Comparison of ENCODE assay signal across 11 cellular contexts in the genomic region with DNA sequence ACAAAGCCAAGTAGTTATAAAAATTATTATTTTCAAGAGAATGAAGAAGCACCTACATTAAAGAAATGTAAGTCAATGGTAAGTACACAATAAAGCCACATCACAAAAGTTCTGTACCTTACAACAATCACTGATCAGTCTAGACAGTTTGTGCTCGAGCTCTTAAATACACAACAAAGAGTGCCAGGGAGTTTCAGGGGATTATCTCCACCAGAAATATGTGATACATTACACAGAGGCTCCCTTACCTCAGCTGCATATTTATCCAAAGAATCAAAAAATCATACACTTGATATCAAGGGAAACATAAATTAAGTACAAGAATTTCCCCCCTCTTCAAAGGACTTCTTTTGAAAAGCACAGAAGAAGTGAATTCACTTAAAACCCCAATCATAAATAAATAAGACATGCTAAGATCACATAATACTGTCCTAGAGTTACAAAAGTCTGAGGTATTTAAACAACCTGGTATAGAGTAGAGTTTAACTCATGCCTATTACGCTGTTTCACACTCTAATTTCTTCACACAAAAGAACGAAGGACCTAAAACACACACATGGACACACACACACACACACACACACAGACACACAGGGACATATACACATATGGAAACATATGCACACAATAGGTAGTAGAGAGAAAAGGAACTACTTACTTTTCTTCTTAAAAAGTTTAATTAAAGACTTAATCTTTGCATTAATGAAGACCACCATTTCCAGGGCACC. TPM values are rescaled to one million over a fixed set of nuclear protein-coding genes. Genes with fewer than 3 reads are reported as not detected.
DNase-seq lines count a peak whose midpoint lies in the region; ATAC-seq and TF ChIP-seq lines count a peak whose summit lies in the region.
"Had no signal": no experiment of that assay in that cellular context is flagged by ENCODE, and none has a peak within 500 bp of the region (broad histone marks: within the 10 kb centered on the region; RNA-seq: fewer than 3 reads in every experiment).

No MANE protein-coding gene starts in this region.

- peaks cover 6% of the 10 kb centered on the region for H3K27me3 Mint-ChIP-seq in activated B cell treated with CpG ODN at 0.5 μM for 24 hours
- peaks cover 15% of the 10 kb centered on the region for H3K27me3 Mint-ChIP-seq in stimulated activated naive CD8-positive, alpha-beta T cell treated with anti-CD3 and anti-CD28 coated beads, Interleukin-15, amount 100 ng/mL, for 72 hours

- no peak for TF ChIP-seq CTCF in activated B cell treated with CpG ODN at 0.5 μM for 24 hours (IDR thresholded peaks at IDR 0.05)

- H3K4me1 Mint-ChIP-seq in activated B cell treated with CpG ODN at 0.5 μM for 24 hours = peaks cover 19% of the 10 kb centered on the region
- peaks cover 10% of the 10 kb centered on the region for H3K4me1 Mint-ChIP-seq in stimulated activated naive CD8-positive, alpha-beta T cell treated with anti-CD3 and anti-CD28 coated beads, Interleukin-15, amount 100 ng/mL, for 72 hours

- POLR2A ChIA-PET in activated B cell treated with CpG ODN at 0.5 μM for 24 hours (lab: Charles Lee) = interaction anchor here (0.7 kb wide), 1 partner anchor 42 kb away, joined by 5 read pairs; no protein-coding TSS in a partner anchor
- POLR2A ChIA-PET in HEK293T (lab: Yijun Ruan, JAX) = interaction anchor here (0.8 to 1.2 kb wide), 4 partner anchors 12 to 274 kb away, joined by 3 read pairs; a partner anchor contains a TSS

- DNase-seq in NCI-H2107 treated with DMSO at 0.1 percent for 48 hours (lab: John Stamatoyannopoulos, UW; ENCODE audit: unreplicated experiment) (peak; percentile 81), NCI-H2107 (lab: John Stamatoyannopoulos, UW) (no peak), activated B cell treated with CpG ODN at 0.5 μM for 24 hours (no peak), kidney tubule cell (ENCODE audit: low spot score) (peak; percentile 25), HEK293T (ENCODE audit: extremely low spot score) (no peak)
- DNase-seq in stimulated activated naive CD8-positive, alpha-beta T cell treated with anti-CD3 and anti-CD28 coated beads, Interleukin-15, amount 100 ng/mL, for 72 hours = no peak
- DNase-seq: stimulated activated CD4-positive, alpha-beta T cell treated with anti-CD3 and anti-CD28 coated beads, Interleukin-2, amount 100 ng/mL, for 24 hours; T1000; thyroid gland had no signal

- intact Hi-C loops in activated B cell treated with CpG ODN at 0.5 μM for 24 hours (cut with micrococcal nuclease) = loop anchor here (2.0 kb wide), 1 partner anchor 42 kb away; no protein-coding TSS in a partner anchor

- H3K27ac Mint-ChIP-seq in activated B cell treated with CpG ODN at 0.5 μM for 24 hours = peak overlapping the region; percentile 35
- H3K27ac Mint-ChIP-seq in stimulated activated naive CD8-positive, alpha-beta T cell treated with anti-CD3 and anti-CD28 coated beads, Interleukin-15, amount 100 ng/mL, for 72 hours = peak overlapping the region; percentile 39 to 72

- H3K9me3 Mint-ChIP-seq in activated B cell treated with CpG ODN at 0.5 μM for 24 hours = no peaks in the 10 kb centered on the region
- H3K9me3 Mint-ChIP-seq in stimulated activated naive CD8-positive, alpha-beta T cell treated with anti-CD3 and anti-CD28 coated beads, Interleukin-15, amount 100 ng/mL, for 72 hours = no peaks in the 10 kb centered on the region

- H3K4me3 Mint-ChIP-seq in activated B cell treated with CpG ODN at 0.5 μM for 24 hours = peak overlapping the region; percentile 79
- peak overlapping the region in 1 of 2 donors; percentile 21 for H3K4me3 Mint-ChIP-seq in stimulated activated naive CD8-positive, alpha-beta T cell treated with anti-CD3 and anti-CD28 coated beads, Interleukin-15, amount 100 ng/mL, for 72 hours

- H3K36me3 Mint-ChIP-seq in activated B cell treated with CpG ODN at 0.5 μM for 24 hours (ENCODE audit: low read depth) = no peaks in the 10 kb centered on the region

- ATAC-seq in activated B cell treated with CpG ODN at 0.5 μM for 24 hours (ENCODE audit: low read depth) (no peak), GM21447 (IDR thresholded peaks at IDR 0.05; ENCODE audit: unreplicated experiment) (no peak), GM19324 (IDR thresholded peaks at IDR 0.05; ENCODE audit: low FRiP score, unreplicated experiment) (no peak)
- ATAC-seq in stimulated activated naive CD8-positive, alpha-beta T cell treated with anti-CD3 and anti-CD28 coated beads, Interleukin-15, amount 100 ng/mL, for 72 hours = no peak

- CTCF ChIA-PET in activated B cell treated with CpG ODN at 0.5 μM for 24 hours (lab: Charles Lee) (no interaction called here), HEK293T (lab: Yijun Ruan, JAX) (interaction anchor here (0.6 to 2.1 kb wide), 4 partner anchors 10 to 57 kb away, joined by 3 to 8 read pairs (median 3); no protein-coding TSS in a partner anchor)

TF ChIP-seq in HEK293T, 16 proteins besides CTCF, POLR2A, EP300 and RAD21:
- TF ChIP-seq FOXA1 (IDR thresholded peaks at IDR 0.05) = no peak
- TF ChIP-seq TARDBP (IDR thresholded peaks at IDR 0.05) = no peak
- no peak for TF ChIP-seq FOXK2 (IDR thresholded peaks at IDR 0.05)
- TF ChIP-seq SUZ12 (IDR thresholded peaks at IDR 0.05) = no peak
- TF ChIP-seq HDGF (IDR thresholded peaks at IDR 0.05; ENCODE audit: borderline replicate concordance) = no peak
- TF ChIP-seq NFRKB (IDR thresholded peaks at IDR 0.05) = no peak
- no peak for TF ChIP-seq ELF4 (IDR thresholded peaks at IDR 0.05)
- no peak; the same call in 1 of the 2 replicates for TF ChIP-seq L3MBTL2 (conservative IDR thresholded peaks at IDR 0.05)

RNA-seq across cellular contexts. Expression of a gene that starts 0.6 kb away (rescaled TPM):
- total RNA-seq in activated B cell treated with CpG ODN at 0.5 μM for 24 hours = 1.0 and 1.4 TPM in 2 replicates

Comparison
In these comparisons a context has a peak if more than half of its experiments do, and no peak if none do; other contexts are left out.
1. DNase-seq: peak in NCI-H2107 treated with DMSO at 0.1 percent for 48 hours (single experiment) and kidney tubule cell (single experiment); none in NCI-H2107 (single experiment), activated B cell treated with CpG ODN at 0.5 μM for 24 hours (single experiment), stimulated activated naive CD8-positive, alpha-beta T cell treated with anti-CD3 and anti-CD28 coated beads, Interleukin-15, amount 100 ng/mL, for 72 hours (0 of 2) and HEK293T (single experiment).